7 cellular contexts compared by ENCODE assay signal in the genomic region with DNA sequence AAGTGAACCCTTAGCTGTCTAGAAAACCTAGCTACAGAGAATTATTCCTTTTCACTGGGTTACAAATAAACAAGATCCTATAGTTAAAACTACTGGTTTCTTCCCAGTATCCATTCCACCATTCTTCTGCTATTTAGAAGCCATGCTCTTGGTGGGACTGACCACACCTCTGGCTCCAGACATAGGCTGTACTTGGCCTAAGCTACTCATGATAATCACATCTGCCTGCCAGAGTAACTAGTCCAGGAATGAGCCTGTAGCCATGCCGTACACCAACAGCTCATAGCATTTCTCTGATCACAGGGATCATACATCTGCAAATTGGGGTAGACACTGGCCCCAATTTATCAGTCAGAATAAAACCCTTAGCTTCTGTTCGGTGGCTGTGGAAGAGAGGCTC.
"Had no signal": no experiment of that assay in that cellular context is flagged by ENCODE, and none has a peak within 500 bp of the region (broad histone marks: within the 10 kb centered on the region; RNA-seq: fewer than 3 reads in every experiment).

No MANE protein-coding gene starts in this region.

- H3K4me3 ChIP-seq: GM23338 had no signal

- DNase-seq: H9, HCEC 1CT, KG1 had no signal

- H2AFZ ChIP-seq: GM23338 had no signal

- FAIRE-seq: H1, H54, HepG2 had no signal

- H3K4me2 ChIP-seq: GM23338 had no signal
